In genomic region chrX:12981880-12982279, GRCh38 we compare ENCODE assay signal across 10 cellular contexts. TPM values are rescaled to one million over a fixed set of nuclear protein-coding genes. Genes with fewer than 3 reads are reported as not detected.
DNase-seq lines count a peak whose midpoint lies in the region; ATAC-seq and TF ChIP-seq lines count a peak whose summit lies in the region.
"Had no signal": no experiment of that assay in that cellular context is flagged by ENCODE, and none has a peak within 500 bp of the region (broad histone marks: within the 10 kb centered on the region; RNA-seq: fewer than 3 reads in every experiment).

No MANE protein-coding gene starts in this region.

- H3K4me3 ChIP-seq in heart right ventricle (no peak overlapping the region), OCI-LY7 (ENCODE audit: low read depth, low read length, poor library complexity, severe bottlenecking) (no peak overlapping the region), upper lobe of left lung (no peak overlapping the region), ovary (no peak overlapping the region)

- DNase-seq in heart right ventricle (no peak), left ventricle myocardium superior (no peak), OCI-LY7 (ENCODE audit: low spot score) (no peak), upper lobe of left lung (no peak), ovary (no peak)
- no peak for DNase-seq in central memory CD8-positive, alpha-beta T cell (ENCODE audit: low spot score in 2 of 2)
- DNase-seq: NCI-H1048, NCI-H774 had no signal

- no peaks in the 10 kb centered on the region for H3K9me3 ChIP-seq in heart right ventricle
- H3K9me3 ChIP-seq in OCI-LY7 (ENCODE audit: low read length), result no peaks in the 10 kb centered on the region
- no peaks in the 10 kb centered on the region for H3K9me3 ChIP-seq in upper lobe of left lung
- no peaks in the 10 kb centered on the region for H3K9me3 ChIP-seq in ovary

- H3K27ac ChIP-seq in heart right ventricle, result peak overlapping the region in 6 of 10 donors; percentile 23 to 70 (median 59)
- no peak overlapping the region for H3K27ac ChIP-seq in OCI-LY7 (ENCODE audit: low read depth, low read length, poor library complexity, severe bottlenecking)
- peak overlapping the region in 3 of 4 donors; percentile 22 to 42 (median 35) for H3K27ac ChIP-seq in upper lobe of left lung
- no peak overlapping the region for H3K27ac ChIP-seq in ovary

- peaks cover 29% of the 10 kb centered on the region for H3K36me3 Mint-ChIP-seq in central memory CD8-positive, alpha-beta T cell (ENCODE audit: insufficient read depth)

- POLR2A ChIA-PET in OCI-LY7 (lab: Charles Lee), result interaction anchor here (0.6 to 5.2 kb wide), 3 partner anchors 19 to 484 kb away, joined by 3 to 35 read pairs (median 4); no protein-coding TSS in a partner anchor

- intact Hi-C loops in heart right ventricle (cut with DNase I), result loop anchor here in 3 of 10 donors (5.0 to 10.0 kb wide), 3 partner anchors 45 to 183 kb away; no protein-coding TSS in a partner anchor
- intact Hi-C loops in left ventricle myocardium superior (cut with micrococcal nuclease), result no loop called here
- intact Hi-C loops in OCI-LY7 (cut with micrococcal nuclease; ENCODE audit: unreplicated experiment), result no loop called here
- intact Hi-C loops in ovary (cut with DNase I), result no loop called here

- H3K27me3 ChIP-seq in heart right ventricle (peaks cover 0 to 43% (median 0%) of the 10 kb centered on the region in 7 donors), upper lobe of left lung (no peaks in the 10 kb centered on the region), ovary (no peaks in the 10 kb centered on the region)

- H3K4me1 Mint-ChIP-seq in central memory CD8-positive, alpha-beta T cell, result peaks cover 64% of the 10 kb centered on the region

- no TSS peak for BruUV-seq in OCI-LY7 (replicated peaks; lab: Mats Ljungman, UMichigan)

- peak overlapping the region; percentile 59 for H3K4me3 Mint-ChIP-seq in central memory CD8-positive, alpha-beta T cell

- TF ChIP-seq CTCF in heart right ventricle (IDR thresholded peaks at IDR 0.05), result no peak
- no peak for TF ChIP-seq CTCF in OCI-LY7 (conservative IDR thresholded peaks at IDR 0.05; ENCODE audit: low read length)
- TF ChIP-seq CTCF in upper lobe of left lung (IDR thresholded peaks at IDR 0.05), result no peak
- no peak for TF ChIP-seq CTCF in ovary (IDR thresholded peaks at IDR 0.05)

- H3K4me2 ChIP-seq in OCI-LY7 (ENCODE audit: low read length), result peak overlapping the region; percentile 20; the same call in 1 of the 2 replicates

- peaks cover 7% of the 10 kb centered on the region; the same call in 1 of the 2 replicates for H3K79me2 ChIP-seq in OCI-LY7 (ENCODE audit: insufficient read depth, low read depth, low read length)

- TF ChIP-seq POLR2A in upper lobe of left lung (IDR thresholded peaks at IDR 0.05) (no peak), ovary (IDR thresholded peaks at IDR 0.05) (no peak)

- H3K27ac Mint-ChIP-seq in central memory CD8-positive, alpha-beta T cell (ENCODE audit: low read depth), result peak overlapping the region; percentile 99

- H3K27me3 Mint-ChIP-seq in central memory CD8-positive, alpha-beta T cell, result no peaks in the 10 kb centered on the region

- CTCF ChIA-PET in OCI-LY7 (lab: Charles Lee; ENCODE audit: unreplicated experiment), result interaction anchor here (0.8 to 1.1 kb wide), 2 partner anchors 36 to 100 kb away, joined by 3 read pairs; no protein-coding TSS in a partner anchor

- H3K36me3 ChIP-seq in heart right ventricle (peaks cover 0 to 10% (median 0%) of the 10 kb centered on the region in 9 donors), OCI-LY7 (ENCODE audit: insufficient read depth, low read length) (peaks cover 10% of the 10 kb centered on the region), upper lobe of left lung (peaks cover 0 to 10% (median 1%) of the 10 kb centered on the region in 4 donors), ovary (no peaks in the 10 kb centered on the region)

- no peak for TF ChIP-seq EP300 in upper lobe of left lung (IDR thresholded peaks at IDR 0.05)
- no peak for TF ChIP-seq EP300 in ovary (IDR thresholded peaks at IDR 0.05)

- no peaks in the 10 kb centered on the region for H3K9me3 Mint-ChIP-seq in central memory CD8-positive, alpha-beta T cell

- 57 to 67% methylated on average over 3 of the region's 3 CpGs for WGBS in heart right ventricle, 2 donors
- WGBS in upper lobe of left lung, 2 donors, result 43 to 45% methylated on average over 3 of the region's 3 CpGs
- WGBS in ovary, 3 donors, result 70 to 80% (median 77%) methylated on average over 3 of the region's 3 CpGs

- H3K4me1 ChIP-seq in heart right ventricle, result peaks cover 0 to 83% (median 4%) of the 10 kb centered on the region in 9 donors
- peaks cover 38% of the 10 kb centered on the region for H3K4me1 ChIP-seq in OCI-LY7 (ENCODE audit: insufficient read depth, low read length, poor library complexity, severe bottlenecking)
- peaks cover 0 to 14% (median 7%) of the 10 kb centered on the region in 4 donors for H3K4me1 ChIP-seq in upper lobe of left lung
- H3K4me1 ChIP-seq in ovary (ENCODE audit: insufficient read depth), result peaks cover 1% of the 10 kb centered on the region

- H2AFZ ChIP-seq in OCI-LY7 (ENCODE audit: low read length), result no peak overlapping the region

- no peaks in the 10 kb centered on the region for H4K20me1 ChIP-seq in OCI-LY7 (ENCODE audit: insufficient read depth, low read length)

- ATAC-seq in heart right ventricle (peak in 3 of 8 donors; percentile 27 to 54 (median 37)), left ventricle myocardium superior (no peak), upper lobe of left lung (ENCODE audit: low FRiP score in 2 of 2) (no peak), HG03378 (IDR thresholded peaks at IDR 0.05; ENCODE audit: unreplicated experiment) (no peak), GM21447 (IDR thresholded peaks at IDR 0.05; ENCODE audit: unreplicated experiment) (no peak)
- no peak for ATAC-seq in central memory CD8-positive, alpha-beta T cell (replicated peaks; ENCODE audit: extremely low read depth, poor library complexity, severe bottlenecking)

- H3K9me2 ChIP-seq in OCI-LY7 (ENCODE audit: insufficient read depth, low read length), result no peaks in the 10 kb centered on the region

RNA-seq across cellular contexts. Expression of gene TMSB4X, which starts 7.0 kb away (rescaled TPM):
- total RNA-seq in heart right ventricle (1,000 to 10,000 TPM in 3 of 10 donors, 100 to 1,000 TPM in 7; 700 to 2,442 (median 850) TPM), left ventricle myocardium superior (942 TPM), OCI-LY7 (2022) (1,524 and 1,540 TPM in 2 replicates), upper lobe of left lung (1,000 to 10,000 TPM; 2,646 to 6,090 (median 4,792) TPM), ovary (1,000 to 10,000 TPM; 1,993 to 2,559 (median 2,105) TPM)
- polyA plus RNA-seq in heart right ventricle (1,000 to 10,000 TPM; 2,617 to 3,026 TPM), ovary (1,000 to 10,000 TPM; 3,725 to 5,006 TPM)
- 1,355 and 1,476 TPM in 2 replicates for total RNA-seq in OCI-LY7 (2014; rRNA removed; shearing (Covaris generic))

Comparison
In these comparisons a context has a peak if more than half of its experiments do, and no peak if none do; other contexts are left out.
1. H3K27ac ChIP-seq: peak in heart right ventricle (6 of 10) and upper lobe of left lung (3 of 4); none in OCI-LY7 (single experiment) and ovary (0 of 2).